In the genomic region with DNA sequence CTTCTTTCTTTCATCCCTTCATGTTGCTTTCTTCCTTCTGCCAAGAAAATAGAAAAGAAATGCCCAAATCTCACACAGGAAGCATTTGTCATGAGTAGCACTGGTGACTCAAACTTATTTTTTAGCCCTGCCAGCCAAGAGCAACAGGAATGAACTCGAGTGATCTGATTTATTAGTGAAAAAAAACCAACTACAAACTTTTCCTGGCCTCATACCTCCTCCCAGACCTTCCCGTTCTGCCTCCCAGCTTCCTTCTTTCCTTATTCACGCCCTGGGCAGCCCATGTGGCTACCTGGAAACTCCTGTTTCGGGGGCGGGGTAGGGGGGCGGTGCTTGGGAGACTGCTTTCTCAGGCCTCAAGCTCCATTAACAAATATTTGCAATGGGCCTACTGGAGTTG, we compare ENCODE assay signal across 12 cellular contexts.
A peak's percentile ranks its signal among the peaks of the same experiment; 100 is the strongest.
DNase-seq lines count a peak whose midpoint lies in the region; ATAC-seq and TF ChIP-seq lines count a peak whose summit lies in the region.
"Had no signal": no experiment of that assay in that cellular context is flagged by ENCODE, and none has a peak within 500 bp of the region (broad histone marks: within the 10 kb centered on the region; RNA-seq: fewer than 3 reads in every experiment).

No MANE protein-coding gene starts in this region.

- in situ Hi-C loops in ACHN (cut with HindIII; ENCODE audit: low pct_ligation_motif_present, low pct_unique_long_range_greater_than_20kb, low sequenced_read_pairs) = no loop called here

- H3K27ac Mint-ChIP-seq in activated T-helper 2 cell treated with anti-CD3 and anti-CD28 coated beads, Interferon-gamma antibody, Interleukin-2, Interleukin-4, amounts not matched to agents 10 μg/mL and 5 μg/mL and 100 μg/mL, durations not matched to agents 14 hours and 24 hours and 36 hours = no peak overlapping the region
- H3K27ac Mint-ChIP-seq: T-cell had no signal

- TF ChIP-seq CTCF in choroid plexus epithelial cell (conservative IDR thresholded peaks at IDR 0.05; ENCODE audit: low read depth, low read length) = no peak

- H3K9me3 Mint-ChIP-seq in activated T-helper 2 cell treated with anti-CD3 and anti-CD28 coated beads, Interferon-gamma antibody, Interleukin-2, Interleukin-4, amounts not matched to agents 10 μg/mL and 5 μg/mL and 100 μg/mL, durations not matched to agents 14 hours and 24 hours and 36 hours = no peaks in the 10 kb centered on the region
- H3K9me3 Mint-ChIP-seq: T-cell had no signal

- peak; percentile 19 for DNase-seq in ACHN
- peak; percentile 91 for DNase-seq in HT1080 (ENCODE audit: low read depth)
- DNase-seq in choroid plexus epithelial cell (ENCODE audit: low read depth) = peak; percentile 51
- DNase-seq in lung microvascular endothelial cell (ENCODE audit: low read depth in 2 of 2) = peak; percentile 3 to 65
- DNase-seq in activated T-helper 2 cell treated with anti-CD3 and anti-CD28 coated beads, Interferon-gamma antibody, Interleukin-2, Interleukin-4, amounts not matched to agents 10 μg/mL and 5 μg/mL and 100 μg/mL, durations not matched to agents 14 hours and 24 hours and 36 hours (ENCODE audit: low spot score) = no peak
- no peak for DNase-seq in caudate nucleus (lab: John Stamatoyannopoulos, UW)
- no peak for DNase-seq in medulla oblongata (ENCODE audit: extremely low spot score)
- DNase-seq: NCI-H526, T-cell had no signal

- no peaks in the 10 kb centered on the region for H3K36me3 Mint-ChIP-seq in activated T-helper 2 cell treated with anti-CD3 and anti-CD28 coated beads, Interferon-gamma antibody, Interleukin-2, Interleukin-4, amounts not matched to agents 10 μg/mL and 5 μg/mL and 100 μg/mL, durations not matched to agents 14 hours and 24 hours and 36 hours (ENCODE audit: low read depth)
- H3K36me3 Mint-ChIP-seq: T-cell had no signal

- H3K27ac ChIP-seq in caudate nucleus (ENCODE audit: low read depth, low read length) = no peak overlapping the region
- H3K27ac ChIP-seq: BLaER1, KMS-11 had no signal

- intact Hi-C loops in activated T-helper 2 cell treated with anti-CD3 and anti-CD28 coated beads, Interferon-gamma antibody, Interleukin-2, Interleukin-4, amounts not matched to agents 10 μg/mL and 5 μg/mL and 100 μg/mL, durations not matched to agents 14 hours and 24 hours and 36 hours (cut with micrococcal nuclease) = no loop called here

- H3K27me3 Mint-ChIP-seq in activated T-helper 2 cell treated with anti-CD3 and anti-CD28 coated beads, Interferon-gamma antibody, Interleukin-2, Interleukin-4, amounts not matched to agents 10 μg/mL and 5 μg/mL and 100 μg/mL, durations not matched to agents 14 hours and 24 hours and 36 hours (ENCODE audit: low read depth) = no peaks in the 10 kb centered on the region

- no peak overlapping the region for H3K4me3 Mint-ChIP-seq in activated T-helper 2 cell treated with anti-CD3 and anti-CD28 coated beads, Interferon-gamma antibody, Interleukin-2, Interleukin-4, amounts not matched to agents 10 μg/mL and 5 μg/mL and 100 μg/mL, durations not matched to agents 14 hours and 24 hours and 36 hours (ENCODE audit: low read depth)
- H3K4me3 Mint-ChIP-seq: T-cell had no signal

- no peak overlapping the region for H3K4me3 ChIP-seq in choroid plexus epithelial cell (ENCODE audit: low read depth, low read length)
- H3K4me3 ChIP-seq: BLaER1 had no signal

- no peaks in the 10 kb centered on the region for H3K4me1 Mint-ChIP-seq in activated T-helper 2 cell treated with anti-CD3 and anti-CD28 coated beads, Interferon-gamma antibody, Interleukin-2, Interleukin-4, amounts not matched to agents 10 μg/mL and 5 μg/mL and 100 μg/mL, durations not matched to agents 14 hours and 24 hours and 36 hours (ENCODE audit: low read depth)

- ATAC-seq in GM18867 (IDR thresholded peaks at IDR 0.05; ENCODE audit: unreplicated experiment) = no peak
- ATAC-seq: T-cell had no signal

Comparison
In these comparisons a context has a peak if more than half of its experiments do, and no peak if none do; other contexts are left out.
1. DNase-seq: peak in ACHN (single experiment), HT1080 (single experiment), choroid plexus epithelial cell (single experiment) and lung microvascular endothelial cell (2 of 2); none in activated T-helper 2 cell treated with anti-CD3 and anti-CD28 coated beads, Interferon-gamma antibody, Interleukin-2, Interleukin-4, amounts not matched to agents 10 μg/mL and 5 μg/mL and 100 μg/mL, durations not matched to agents 14 hours and 24 hours and 36 hours (single experiment), caudate nucleus (0 of 61) and medulla oblongata (single experiment).